In genomic region chr3:4772171-4772804, GRCh38 we compare ENCODE assay signal across 2 cellular contexts.
A peak's percentile ranks its signal among the peaks of the same experiment; 100 is the strongest.
TF ChIP-seq lines count a peak whose summit lies in the region.

No MANE protein-coding gene starts in this region.

TF ChIP-seq in liver, 16 proteins besides CTCF, POLR2A, EP300 and RAD21 (continued from another document):
- TF ChIP-seq REST (IDR thresholded peaks at IDR 0.05): no peak
- TF ChIP-seq JUND (IDR thresholded peaks at IDR 0.05): no peak
- no peak for TF ChIP-seq TAF1 (conservative IDR thresholded peaks at IDR 0.05)
- no peak for TF ChIP-seq GABPA (IDR thresholded peaks at IDR 0.05 in 1 of 2, conservative IDR thresholded peaks at IDR 0.05 in 1 of 2)
- TF ChIP-seq, protein P1, sequence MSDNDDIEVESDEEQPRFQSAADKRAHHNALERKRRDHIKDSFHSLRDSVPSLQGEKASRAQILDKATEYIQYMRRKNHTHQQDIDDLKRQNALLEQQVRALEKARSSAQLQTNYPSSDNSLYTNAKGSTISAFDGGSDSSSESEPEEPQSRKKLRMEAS (IDR thresholded peaks at IDR 0.05): no peak
- TF ChIP-seq ZBTB33 (IDR thresholded peaks at IDR 0.05): no peak
- TF ChIP-seq YY1 (IDR thresholded peaks at IDR 0.05): no peak
- TF ChIP-seq HNF4G (IDR thresholded peaks at IDR 0.05): no peak
- peak; percentile 19 for TF ChIP-seq SP1 (IDR thresholded peaks at IDR 0.05)
- no peak for TF ChIP-seq RXRA (IDR thresholded peaks at IDR 0.05)
- no peak for TF ChIP-seq EGR1 (IDR thresholded peaks at IDR 0.05; ENCODE audit: low read depth in 2 of 2)
- TF ChIP-seq, protein P2, sequence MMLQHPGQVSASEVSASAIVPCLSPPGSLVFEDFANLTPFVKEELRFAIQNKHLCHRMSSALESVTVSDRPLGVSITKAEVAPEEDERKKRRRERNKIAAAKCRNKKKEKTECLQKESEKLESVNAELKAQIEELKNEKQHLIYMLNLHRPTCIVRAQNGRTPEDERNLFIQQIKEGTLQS (IDR thresholded peaks at IDR 0.05): no peak

TF ChIP-seq in HepG2, 621 proteins besides CTCF, POLR2A, EP300 and RAD21 (continued from another document):
- TF ChIP-seq, protein P3, sequence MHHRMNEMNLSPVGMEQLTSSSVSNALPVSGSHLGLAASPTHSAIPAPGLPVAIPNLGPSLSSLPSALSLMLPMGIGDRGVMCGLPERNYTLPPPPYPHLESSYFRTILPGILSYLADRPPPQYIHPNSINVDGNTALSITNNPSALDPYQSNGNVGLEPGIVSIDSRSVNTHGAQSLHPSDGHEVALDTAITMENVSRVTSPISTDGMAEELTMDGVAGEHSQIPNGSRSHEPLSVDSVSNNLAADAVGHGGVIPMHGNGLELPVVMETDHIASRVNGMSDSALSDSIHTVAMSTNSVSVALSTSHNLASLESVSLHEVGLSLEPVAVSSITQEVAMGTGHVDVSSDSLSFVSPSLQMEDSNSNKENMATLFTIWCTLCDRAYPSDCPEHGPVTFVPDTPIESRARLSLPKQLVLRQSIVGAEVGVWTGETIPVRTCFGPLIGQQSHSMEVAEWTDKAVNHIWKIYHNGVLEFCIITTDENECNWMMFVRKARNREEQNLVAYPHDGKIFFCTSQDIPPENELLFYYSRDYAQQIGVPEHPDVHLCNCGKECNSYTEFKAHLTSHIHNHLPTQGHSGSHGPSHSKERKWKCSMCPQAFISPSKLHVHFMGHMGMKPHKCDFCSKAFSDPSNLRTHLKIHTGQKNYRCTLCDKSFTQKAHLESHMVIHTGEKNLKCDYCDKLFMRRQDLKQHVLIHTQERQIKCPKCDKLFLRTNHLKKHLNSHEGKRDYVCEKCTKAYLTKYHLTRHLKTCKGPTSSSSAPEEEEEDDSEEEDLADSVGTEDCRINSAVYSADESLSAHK (CRISPR knock-in tag; IDR thresholded peaks at IDR 0.05; ENCODE audit: borderline replicate concordance): no peak
- no peak for TF ChIP-seq ARNTL (CRISPR knock-in tag; IDR thresholded peaks at IDR 0.05)
